In the genomic region with DNA sequence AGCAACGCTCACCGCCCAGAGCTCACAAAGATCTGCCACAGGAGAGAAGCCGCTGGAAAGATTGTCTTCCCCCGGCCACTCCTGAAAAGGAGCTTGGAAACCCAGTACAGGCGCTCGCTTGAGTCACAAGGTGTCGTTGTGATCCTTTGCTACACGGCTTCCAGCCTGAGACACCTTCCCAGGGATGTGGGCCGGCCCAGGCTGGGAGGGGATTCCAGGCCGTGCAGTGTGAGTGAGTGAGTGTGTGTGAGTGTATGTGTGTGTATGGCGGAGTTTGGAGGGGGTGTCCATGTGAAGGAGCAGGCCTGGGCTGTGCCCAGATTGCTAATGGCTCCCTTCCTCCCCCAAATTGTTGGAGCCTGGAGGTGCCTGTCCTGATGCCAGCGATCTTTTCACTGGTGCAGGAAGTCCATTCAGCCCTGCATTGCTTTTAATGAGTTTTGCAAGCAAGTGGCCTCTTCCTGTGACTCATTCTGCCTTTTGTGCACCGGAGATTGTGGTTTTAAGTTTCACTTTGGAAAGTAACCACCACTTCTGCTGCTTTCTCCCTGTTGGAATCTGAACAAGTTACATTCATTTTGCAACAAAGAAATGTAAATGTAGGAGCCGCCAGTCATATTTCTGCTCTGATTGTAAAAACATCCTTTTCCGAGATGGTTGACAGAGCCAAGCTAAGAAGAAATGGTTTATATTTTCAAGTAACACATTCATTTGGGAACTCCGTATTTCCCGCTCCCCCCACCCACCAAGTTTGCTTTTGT, we compare ENCODE assay signal across 8 cellular contexts.
DNase-seq lines count a peak whose midpoint lies in the region; ATAC-seq and TF ChIP-seq lines count a peak whose summit lies in the region.

No MANE protein-coding gene starts in this region.

- peak; percentile 90 for DNase-seq in DMS153 treated with DMSO at 0.1 percent for 48 hours (lab: John Stamatoyannopoulos, UW; ENCODE audit: unreplicated experiment)
- peak; percentile 94 for DNase-seq in HS-5 (ENCODE audit: low read depth)
- peak; percentile 26 for DNase-seq in activated effector memory CD4-positive, alpha-beta T cell treated with Interleukin-2 at 50 U/mL for 16 hours
- peak; percentile 98 to 99 for DNase-seq in foreskin keratinocyte

- H3K4me3 ChIP-seq in neuron (ENCODE audit: low read length) (peak overlapping the region; percentile 54), thymus (ENCODE audit: low read length) (peak overlapping the region; percentile 34)

- H3K27me3 ChIP-seq in foreskin keratinocyte (no peaks in the 10 kb centered on the region), neuron (ENCODE audit: insufficient read depth, low read length) (no peaks in the 10 kb centered on the region), thymus (ENCODE audit: control insufficient read depth, insufficient read depth) (no peaks in the 10 kb centered on the region)

- no peaks in the 10 kb centered on the region for H3K9me3 ChIP-seq in neuron (ENCODE audit: low read length)
- H3K9me3 ChIP-seq in thymus (ENCODE audit: control insufficient read depth): no peaks in the 10 kb centered on the region

- H3K27ac ChIP-seq in foreskin keratinocyte (no peak overlapping the region), thymus (ENCODE audit: low read depth) (peak overlapping the region; percentile 81)

- peak; percentile 86 for TF ChIP-seq CTCF in foreskin keratinocyte (conservative IDR thresholded peaks at IDR 0.05)

- H2AFZ ChIP-seq in neuron (ENCODE audit: low read depth, low read length): peak overlapping the region; percentile 90

- ATAC-seq in GM21381 (IDR thresholded peaks at IDR 0.05; ENCODE audit: unreplicated experiment): peak; percentile 78
- peak; percentile 95 for ATAC-seq in foreskin keratinocyte

- WGBS in thymus: 11% methylated on average over 17 of the region's 17 CpGs

- H3K36me3 ChIP-seq in neuron (ENCODE audit: insufficient read depth, low read length) (peaks cover 4% of the 10 kb centered on the region), thymus (ENCODE audit: control insufficient read depth, insufficient read depth) (peaks cover 5% of the 10 kb centered on the region)

- H3K4me1 ChIP-seq in foreskin keratinocyte: peaks cover 20% of the 10 kb centered on the region
- peaks cover 12% of the 10 kb centered on the region for H3K4me1 ChIP-seq in neuron (ENCODE audit: insufficient read depth, low read length)
- peaks cover 15% of the 10 kb centered on the region for H3K4me1 ChIP-seq in thymus (ENCODE audit: control insufficient read depth, insufficient read depth, low read length)

TF ChIP-seq in PFSK-1, 5 proteins besides CTCF, POLR2A, EP300 and RAD21:
- TF ChIP-seq REST (IDR thresholded peaks at IDR 0.05; ENCODE audit: insufficient read depth in 1 of 2, low read depth in 2 of 2, low read length in 2 of 2) (peak in 1 of 2 experiments; percentile 83; a peak in 2 of 4 replicates), SIN3A (IDR thresholded peaks at IDR 0.05; ENCODE audit: borderline replicate concordance, insufficient read depth, low read length) (0 out of 2 replicates have a peak, but pooled peaks have one; percentile 93), POLR2AphosphoS5 (IDR thresholded peaks at IDR 0.05; ENCODE audit: low read depth, low read length) (no peak), TAF1 (IDR thresholded peaks at IDR 0.05; ENCODE audit: borderline replicate concordance, insufficient read depth, low read length) (peak; percentile 82; the same call in 1 of the 2 replicates), FOXP2 (optimal IDR thresholded peaks at IDR 0.05; ENCODE audit: borderline replicate concordance, extremely low read depth, extremely low read length, insufficient read depth) (peak; percentile 90)

Comparison
In these comparisons a context has a peak if more than half of its experiments do, and no peak if none do; other contexts are left out.
1. DNase-seq: peak in every context shown above with its lines; median percentile 98 in foreskin keratinocyte; 94 in HS-5; 90 in DMS153 treated with DMSO at 0.1 percent for 48 hours; 26 in activated effector memory CD4-positive, alpha-beta T cell treated with Interleukin-2 at 50 U/mL for 16 hours.